Comparison of ENCODE assay signal across 18 cellular contexts in the genomic region with DNA sequence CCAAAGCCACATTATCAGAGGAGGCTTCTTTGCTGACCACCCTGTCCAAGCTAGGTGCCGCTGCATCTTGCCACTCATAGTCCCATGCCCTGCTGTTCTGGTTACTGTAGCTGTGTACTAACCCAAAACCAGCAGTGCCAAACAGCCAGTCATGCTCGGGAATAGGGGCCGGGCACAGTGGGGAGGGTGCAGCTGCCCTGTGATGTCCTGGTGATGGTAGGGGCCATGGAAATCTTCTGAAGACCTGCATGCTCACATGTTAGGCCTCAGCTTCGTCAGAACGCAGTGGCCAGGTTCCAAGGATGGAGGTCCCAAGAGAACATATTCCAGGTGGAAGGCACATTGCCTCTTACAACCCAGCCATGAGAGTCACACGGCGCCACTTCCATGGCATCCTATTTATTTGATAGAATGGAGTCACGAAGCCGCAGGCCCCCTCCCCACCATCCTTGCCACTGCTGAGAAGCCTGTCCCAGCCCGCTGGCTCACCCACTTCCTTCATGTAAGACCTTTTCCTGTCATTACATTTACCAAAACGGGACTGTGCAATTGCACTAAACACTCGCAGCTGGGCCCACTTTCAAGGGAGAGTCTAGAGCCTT. TPM values are rescaled to one million over a fixed set of nuclear protein-coding genes. Genes with fewer than 3 reads are reported as not detected.
DNase-seq lines count a peak whose midpoint lies in the region; ATAC-seq and TF ChIP-seq lines count a peak whose summit lies in the region.
"Had no signal": no experiment of that assay in that cellular context is flagged by ENCODE, and none has a peak within 500 bp of the region (broad histone marks: within the 10 kb centered on the region; RNA-seq: fewer than 3 reads in every experiment).

No MANE protein-coding gene starts in this region.

- H3K4ac ChIP-seq in H9 (ENCODE audit: low read depth, low read length) = no peak overlapping the region

- H3K4me1 ChIP-seq in H9 (ENCODE audit: insufficient read depth, low read length) = no peaks in the 10 kb centered on the region
- H3K4me1 ChIP-seq in spleen = peaks cover 0 to 46% (median 23%) of the 10 kb centered on the region in 6 donors

- no peak overlapping the region for H3K4me2 ChIP-seq in H9 (ENCODE audit: insufficient read depth, insufficient read length, low read length)
- H3K4me2 ChIP-seq: SK-N-SH had no signal

- no peaks in the 10 kb centered on the region; the same call in 1 of the 2 replicates for H3K27me3 Mint-ChIP-seq in H9 (ENCODE audit: low read depth)
- H3K27me3 Mint-ChIP-seq in effector memory CD8-positive, alpha-beta T cell = peaks cover 6 to 10% of the 10 kb centered on the region in 2 donors

- H3K9me3 ChIP-seq in H9 (ENCODE audit: control insufficient read depth, low read depth, low read length) (no peaks in the 10 kb centered on the region), spleen (peaks cover 0 to 18% (median 12%) of the 10 kb centered on the region in 8 donors)
- H3K9me3 ChIP-seq: neutrophil had no signal

- H3K79me2 ChIP-seq in H9 (ENCODE audit: insufficient read depth, low read length) = no peaks in the 10 kb centered on the region

- no peak overlapping the region for H2BK12ac ChIP-seq in H9 (ENCODE audit: insufficient read length, low read depth, low read length)

- no peak for TF ChIP-seq CTCF in H9 (conservative IDR thresholded peaks at IDR 0.05)
- TF ChIP-seq CTCF in spleen (IDR thresholded peaks at IDR 0.05 in 8 of 11, conservative IDR thresholded peaks at IDR 0.05 in 3 of 11) = no peak

- H3K27me3 ChIP-seq in H9 (ENCODE audit: insufficient read depth, low read length) = no peaks in the 10 kb centered on the region
- no peaks in the 10 kb centered on the region for H3K27me3 ChIP-seq in spleen (replicated peaks in 1 of 7)
- H3K27me3 ChIP-seq: left lung, neutrophil had no signal

- H2BK20ac ChIP-seq in H9 (ENCODE audit: low read depth, low read length, poor library complexity, severe bottlenecking) = no peak overlapping the region

- no peak overlapping the region for H3K23ac ChIP-seq in H9 (ENCODE audit: insufficient read length, low read depth, low read length)

- H3K9me3 Mint-ChIP-seq in H9 = no peaks in the 10 kb centered on the region; a peak in 1 of 5 replicates
- H3K9me3 Mint-ChIP-seq in effector memory CD8-positive, alpha-beta T cell = peaks cover under 1 to 4% of the 10 kb centered on the region in 2 donors

- WGBS in H9 (ENCODE audit: extremely low coverage, insufficient read length, low lambda C conversion rate) = no CpG with 5 or more reads among the region's 12 CpGs
- WGBS in spleen, 5 donors = 62 to 84% (median 68%) methylated on average over 11 to 12 of the region's 12 CpGs

- no peak overlapping the region for H2AFZ ChIP-seq in H9 (ENCODE audit: low read length)

- no peaks in the 10 kb centered on the region for H3K23me2 ChIP-seq in H9 (ENCODE audit: insufficient read length, low read depth, low read length, poor library complexity, severe bottlenecking)

- no peak for TF ChIP-seq POLR2A in spleen (IDR thresholded peaks at IDR 0.05)

- no peak overlapping the region for H3K14ac ChIP-seq in H9 (ENCODE audit: insufficient read depth, low read length)

- peak overlapping the region in 2 of 3 experiments; percentile 77 to 92; a peak in 4 of 7 replicates for H3K27ac Mint-ChIP-seq in H9
- peak overlapping the region in 1 of 2 donors; percentile 39 for H3K27ac Mint-ChIP-seq in effector memory CD8-positive, alpha-beta T cell

- no peak overlapping the region for H3K27ac ChIP-seq in H9 (ENCODE audit: insufficient read length, low read depth, low read length)
- H3K27ac ChIP-seq in epithelial cell of prostate = peak overlapping the region; percentile 78
- H3K27ac ChIP-seq in spleen = peak overlapping the region in 5 of 8 donors; percentile 27 to 69 (median 48)
- H3K27ac ChIP-seq: left lung, neutrophil had no signal

- H2BK120ac ChIP-seq in H9 (ENCODE audit: low read depth, low read length, poor library complexity, severe bottlenecking) = no peak overlapping the region

- no peak overlapping the region for H2BK15ac ChIP-seq in H9 (ENCODE audit: low read depth, low read length)

- H4K8ac ChIP-seq in H9 (replicated peaks; ENCODE audit: insufficient read length, low read depth, low read length) = no peak overlapping the region

- H3K36me3 Mint-ChIP-seq in H9 (ENCODE audit: insufficient read depth in 1 of 3, low read depth in 3 of 3) = no peaks in the 10 kb centered on the region; a peak in 1 of 7 replicates
- no peaks in the 10 kb centered on the region for H3K36me3 Mint-ChIP-seq in effector memory CD8-positive, alpha-beta T cell (ENCODE audit: insufficient read depth)

- H3K4me3 ChIP-seq in spleen = no peak overlapping the region
- H3K4me3 ChIP-seq: left lung had no signal

- ATAC-seq in effector memory CD8-positive, alpha-beta T cell (replicated peaks) = no peak

- H2BK5ac ChIP-seq in H9 (ENCODE audit: insufficient read length, low read length) = no peak overlapping the region

- no peak overlapping the region for H3K18ac ChIP-seq in H9 (ENCODE audit: insufficient read length, low read depth, low read length)

- H3K56ac ChIP-seq in H9 (ENCODE audit: insufficient read length, low read depth, low read length) = no peak overlapping the region

- no peaks in the 10 kb centered on the region for H3K79me1 ChIP-seq in H9 (ENCODE audit: insufficient read depth, low read depth, low read length, poor library complexity, severe bottlenecking)

- no peak overlapping the region for H3K4me3 Mint-ChIP-seq in H9
- no peak overlapping the region for H3K4me3 Mint-ChIP-seq in effector memory CD8-positive, alpha-beta T cell

- peak; percentile 9 for DNase-seq in activated effector memory CD4-positive, alpha-beta T cell treated with anti-CD3 and anti-CD28 coated beads, Interleukin-2, amount 50 U/mL, for 16 hours
- no peak for DNase-seq in activated effector memory CD4-positive, alpha-beta T cell treated with Interleukin-2 at 50 U/mL for 16 hours
- peak; percentile 23 for DNase-seq in H9
- DNase-seq in epithelial cell of prostate (ENCODE audit: low read depth, low spot score) = no peak
- no peak for DNase-seq in spleen
- DNase-seq in NCI-H128 (lab: John Stamatoyannopoulos, UW; ENCODE audit: unreplicated experiment) = no peak
- no peak for DNase-seq in effector memory CD8-positive, alpha-beta T cell
- DNase-seq in NCI-H526 (lab: John Stamatoyannopoulos, UW) = no peak
- DNase-seq: C1 segment of cervical spinal cord; caudate nucleus; Kasumi-1; NCI-H1048; NCI-H2029; stimulated activated CD4-positive, alpha-beta T cell treated with anti-CD3 and anti-CD28 coated beads, Interleukin-12 subunit alpha, Interleukin-12 subunit beta, amount 100 ng/mL, for 4 hours; substantia nigra had no signal

- H3T11ph ChIP-seq in H9 (ENCODE audit: low read length) = no peak overlapping the region

- no peaks in the 10 kb centered on the region for H3K36me3 ChIP-seq in spleen
- H3K36me3 ChIP-seq: left lung, neutrophil had no signal

- H3K4me1 Mint-ChIP-seq in H9 = peaks cover 17 to 28% of the 10 kb centered on the region in 2 experiments
- H3K4me1 Mint-ChIP-seq in effector memory CD8-positive, alpha-beta T cell (ENCODE audit: low read depth in 2 of 2) = no peaks in the 10 kb centered on the region

- intact Hi-C loops in spleen (cut with DNase I; ENCODE audit: low total_unique reads) = no loop called here

- no peak overlapping the region for H2AK5ac ChIP-seq in H9 (ENCODE audit: insufficient read length, low read length)

- H3K9ac ChIP-seq in H9 (ENCODE audit: extremely low read depth, insufficient read length, low read length) = no peak overlapping the region
- H3K9ac ChIP-seq: SK-N-SH had no signal

- no peak overlapping the region for H4K5ac ChIP-seq in H9 (ENCODE audit: insufficient read length, low read depth, low read length)

- no peak overlapping the region for H4K91ac ChIP-seq in H9 (ENCODE audit: insufficient read length, low read depth, low read length)

- H4K20me1 ChIP-seq in H9 (ENCODE audit: control insufficient read depth, insufficient read depth, insufficient read length) = no peaks in the 10 kb centered on the region

RNA-seq across cellular contexts. Expression of a gene that starts 48.5 kb away (rescaled TPM):
- total RNA-seq in H9 (2021) (2.8 and 3.2 TPM in 2 replicates), spleen (10 to 100 TPM; 13.9 to 30.7 (median 21.5) TPM)
- polyA plus RNA-seq in spleen = 1 to 10 TPM; 1.3 to 5.2 (median 2.1) TPM

Comparison
In these comparisons a context has a peak if more than half of its experiments do, and no peak if none do; other contexts are left out.
1. DNase-seq: peak in activated effector memory CD4-positive, alpha-beta T cell treated with anti-CD3 and anti-CD28 coated beads, Interleukin-2, amount 50 U/mL, for 16 hours (single experiment) and H9 (single experiment); none in activated effector memory CD4-positive, alpha-beta T cell treated with Interleukin-2 at 50 U/mL for 16 hours (single experiment), epithelial cell of prostate (single experiment), spleen (single experiment), NCI-H128 (single experiment), effector memory CD8-positive, alpha-beta T cell (0 of 3) and NCI-H526 (0 of 2).